26 cellular contexts compared by ENCODE assay signal in genomic region chr13:111530137-111530536, GRCh38.
"Had no signal": no experiment of that assay in that cellular context is flagged by ENCODE, and none has a peak within 500 bp of the region (broad histone marks: within the 10 kb centered on the region; RNA-seq: fewer than 3 reads in every experiment).

No MANE protein-coding gene starts in this region.

- H3K4me1 ChIP-seq: adrenal gland had no signal

- H3K36me3 ChIP-seq: adrenal gland had no signal

- H3K36me3 Mint-ChIP-seq: activated naive CD8-positive, alpha-beta T cell treated with anti-CD3 and anti-CD28 coated beads, Interleukin-2, amount 10 ng/mL, durations not matched to agents 7 days and 5 days; T-cell had no signal

- H3K9me3 ChIP-seq: adrenal gland had no signal

- ATAC-seq: activated CD8-positive, alpha-beta T cell treated with anti-CD3 and anti-CD28 coated beads, Interleukin-2, amount 10 ng/mL, durations not matched to agents 7 days and 5 days; Panc1; Right ventricle myocardium inferior; T-cell had no signal

- H3K27ac Mint-ChIP-seq: activated CD8-positive, alpha-beta T cell treated with anti-CD3 and anti-CD28 coated beads, Interleukin-2, amount 10 ng/mL, durations not matched to agents 7 days and 5 days; activated naive CD8-positive, alpha-beta T cell treated with anti-CD3 and anti-CD28 coated beads, Interleukin-2, amount 10 ng/mL, durations not matched to agents 7 days and 5 days; T-cell had no signal

- H3K9me3 Mint-ChIP-seq: activated naive CD8-positive, alpha-beta T cell treated with anti-CD3 and anti-CD28 coated beads, Interleukin-2, amount 10 ng/mL, durations not matched to agents 7 days and 5 days; T-cell had no signal

- H3K27ac ChIP-seq: adrenal gland, SK-N-MC had no signal

- H3K4me3 Mint-ChIP-seq: activated CD8-positive, alpha-beta T cell treated with anti-CD3 and anti-CD28 coated beads, Interleukin-2, amount 10 ng/mL, durations not matched to agents 7 days and 5 days; activated naive CD8-positive, alpha-beta T cell treated with anti-CD3 and anti-CD28 coated beads, Interleukin-2, amount 10 ng/mL, durations not matched to agents 7 days and 5 days; T-cell had no signal

- DNase-seq: activated CD4-positive, alpha-beta T cell treated with anti-CD3 and anti-CD28 coated beads for 48 hours; activated CD4-positive, alpha-beta T cell treated with anti-CD3 and anti-CD28 coated beads, Interleukin-2, amount 50 U/mL, for 4 hours; activated CD4-positive, CD25-positive, alpha-beta regulatory T cell treated with anti-CD3 and anti-CD28 coated beads, Interleukin-2, amount 50 U/mL, for 72 hours; activated CD8-positive, alpha-beta memory T cell treated with anti-CD3 and anti-CD28 coated beads, Interleukin-2, amount 50 U/mL, for 48 hours; activated CD8-positive, alpha-beta T cell treated with anti-CD3 and anti-CD28 coated beads, Interleukin-2, amount 10 ng/mL, durations not matched to agents 7 days and 5 days; activated naive CD4-positive, alpha-beta T cell treated with anti-CD3 and anti-CD28 coated beads, Interleukin-2, amount 50 U/mL, for 16 hours; activated naive CD8-positive, alpha-beta T cell treated with anti-CD3 and anti-CD28 coated beads, Interleukin-2, amount 10 ng/mL, durations not matched to agents 7 days and 5 days; activated T-cell treated with anti-CD3 and anti-CD28 coated beads, Interleukin-2, amount 50 U/mL, for 1 hour; Karpas-422; MM.1S; NCI-H1105; NCI-H1436; NCI-H187; NCI-H2081; NCI-H510A treated with DMSO at 0.1 percent for 48 hours; NCI-H69; NK-92 treated with Interleukin-12 subunit alpha and Interleukin-12 subunit beta, amount 100 ng/mL, for 24 hours; OCI-M1; RPMI8226; T-cell; T-helper 2 cell; T1000 had no signal

- H3K4me3 ChIP-seq: adrenal gland, SK-N-MC had no signal
